16 cellular contexts compared by ENCODE assay signal in the genomic region with DNA sequence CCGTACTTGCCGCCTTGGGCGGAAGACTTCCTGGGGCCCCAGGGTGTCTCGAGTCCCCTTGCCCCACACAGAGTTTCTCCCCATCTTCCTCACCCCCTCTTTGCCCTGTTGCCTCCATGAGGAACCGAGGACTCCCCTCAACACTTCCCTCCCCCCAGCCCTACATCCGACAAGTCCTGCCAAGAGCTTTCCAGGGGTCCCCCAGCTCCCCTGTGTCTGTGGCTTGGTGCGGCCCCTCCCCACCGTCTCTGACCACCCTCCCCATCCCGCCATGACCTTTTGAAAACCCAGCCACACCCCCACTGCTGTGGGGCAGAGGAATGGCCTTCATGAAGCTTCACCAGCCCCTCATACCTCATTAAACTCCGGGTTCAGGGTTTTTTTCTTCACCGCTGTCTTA. TPM values are rescaled to one million over a fixed set of nuclear protein-coding genes. Genes with fewer than 3 reads are reported as not detected.
"Had no signal": no experiment of that assay in that cellular context is flagged by ENCODE, and none has a peak within 500 bp of the region (broad histone marks: within the 10 kb centered on the region; RNA-seq: fewer than 3 reads in every experiment).

No MANE protein-coding gene starts in this region.

- H3K36me3 Mint-ChIP-seq: naive thymus-derived CD8-positive, alpha-beta T cell; stimulated activated naive B cell treated with anti-CD40 and anti-IgM and Interleukin-4, amounts not matched to agents 10 μg/mL and 1 μg/mL and 100 μg/mL, for 72 hours; type B pancreatic cell had no signal

- H3K4me3 Mint-ChIP-seq: activated CD4-positive, alpha-beta T cell treated with anti-CD3 and anti-CD28 coated beads for 36 hours; activated T-helper 17 cell treated with anti-CD3 and anti-CD28 coated beads, Interleukin-2, amount 50 U/mL, for 72 hours; naive thymus-derived CD8-positive, alpha-beta T cell; stimulated activated naive B cell treated with anti-CD40 and anti-IgM and Interleukin-4, amounts not matched to agents 10 μg/mL and 1 μg/mL and 100 μg/mL, for 72 hours; type B pancreatic cell had no signal

- H3K27ac Mint-ChIP-seq: activated CD4-positive, alpha-beta T cell treated with anti-CD3 and anti-CD28 coated beads for 36 hours; activated T-helper 17 cell treated with anti-CD3 and anti-CD28 coated beads, Interleukin-2, amount 50 U/mL, for 72 hours; naive thymus-derived CD8-positive, alpha-beta T cell; stimulated activated naive B cell treated with anti-CD40 and anti-IgM and Interleukin-4, amounts not matched to agents 10 μg/mL and 1 μg/mL and 100 μg/mL, for 72 hours; type B pancreatic cell had no signal

- H3K4me1 Mint-ChIP-seq: activated CD4-positive, alpha-beta T cell treated with anti-CD3 and anti-CD28 coated beads for 36 hours; activated T-helper 17 cell treated with anti-CD3 and anti-CD28 coated beads, Interleukin-2, amount 50 U/mL, for 72 hours; naive thymus-derived CD8-positive, alpha-beta T cell had no signal

- ATAC-seq: activated CD4-positive, alpha-beta T cell treated with anti-CD3 and anti-CD28 coated beads for 36 hours; activated T-helper 17 cell treated with anti-CD3 and anti-CD28 coated beads, Interleukin-2, amount 50 U/mL, for 72 hours; naive thymus-derived CD8-positive, alpha-beta T cell; stimulated activated naive B cell treated with anti-CD40 and anti-IgM and Interleukin-4, amounts not matched to agents 10 μg/mL and 1 μg/mL and 100 μg/mL, for 72 hours had no signal

- H3K9me3 Mint-ChIP-seq: activated T-helper 17 cell treated with anti-CD3 and anti-CD28 coated beads, Interleukin-2, amount 50 U/mL, for 72 hours; naive thymus-derived CD8-positive, alpha-beta T cell; stimulated activated naive B cell treated with anti-CD40 and anti-IgM and Interleukin-4, amounts not matched to agents 10 μg/mL and 1 μg/mL and 100 μg/mL, for 72 hours; type B pancreatic cell had no signal

- DNase-seq: activated CD4-positive, alpha-beta T cell treated with anti-CD3 and anti-CD28 coated beads for 36 hours; activated T-cell treated with anti-CD3 and anti-CD28 coated beads for 4 hours; amniotic stem cell; brain microvascular endothelial cell; cerebellar nuclear complex; dermis blood vessel endothelial cell; erythroblast; hypothalamus; small intestine; stimulated activated naive B cell treated with anti-CD40 and anti-IgM and Interleukin-4, amounts not matched to agents 10 μg/mL and 1 μg/mL and 100 μg/mL, for 72 hours had no signal

- H3K27me3 Mint-ChIP-seq: activated CD4-positive, alpha-beta T cell treated with anti-CD3 and anti-CD28 coated beads for 36 hours; type B pancreatic cell had no signal

RNA-seq across cellular contexts. Expression of a gene that starts 11.4 kb away (rescaled TPM):
- total RNA-seq: activated CD4-positive, alpha-beta T cell treated with anti-CD3 and anti-CD28 coated beads for 36 hours; activated T-helper 17 cell treated with anti-CD3 and anti-CD28 coated beads, Interleukin-2, amount 50 U/mL, for 72 hours; dermis blood vessel endothelial cell; lung microvascular endothelial cell; naive thymus-derived CD8-positive, alpha-beta T cell; omental fat pad; subcutaneous adipose tissue had no signal
